In genomic region chr15:66862878-66863335, GRCh38 we compare ENCODE assay signal across 8 cellular contexts.
DNase-seq lines count a peak whose midpoint lies in the region; ATAC-seq and TF ChIP-seq lines count a peak whose summit lies in the region.

No MANE protein-coding gene starts in this region.

- no peaks in the 10 kb centered on the region for H4K20me1 ChIP-seq in OCI-LY3 (ENCODE audit: insufficient read depth, low read length)

- DNase-seq in DMS153 treated with DMSO at 0.1 percent for 48 hours (lab: John Stamatoyannopoulos, UW; ENCODE audit: unreplicated experiment) = peak; percentile 10
- DNase-seq in HFFc6 = peak; percentile 91
- peak; percentile 63 for DNase-seq in activated T-cell treated with anti-CD3 and anti-CD28 coated beads for 1 hour (ENCODE audit: low read depth)
- DNase-seq in erythroblast (lab: John Stamatoyannopoulos, UW) = peak; percentile 72 to 86
- DNase-seq in naive thymus-derived CD8-positive, alpha-beta T cell = peak; percentile 34 to 78 (median 57)
- peak; percentile 81 for DNase-seq in stimulated activated naive B cell treated with anti-CD40 and anti-IgM and Interleukin-4, amounts not matched to agents 10 μg/mL and 1 μg/mL and 100 μg/mL, for 72 hours

- peaks cover 43% of the 10 kb centered on the region for H3K4me1 ChIP-seq in OCI-LY3 (ENCODE audit: low read length)

- peak overlapping the region; percentile 72 for H3K27ac Mint-ChIP-seq in HFFc6
- no peak overlapping the region for H3K27ac Mint-ChIP-seq in naive thymus-derived CD8-positive, alpha-beta T cell
- peak overlapping the region; percentile 15 for H3K27ac Mint-ChIP-seq in stimulated activated naive B cell treated with anti-CD40 and anti-IgM and Interleukin-4, amounts not matched to agents 10 μg/mL and 1 μg/mL and 100 μg/mL, for 72 hours

- peak; percentile 82 to 87 for ATAC-seq in naive thymus-derived CD8-positive, alpha-beta T cell
- peak; percentile 71 to 79 for ATAC-seq in stimulated activated naive B cell treated with anti-CD40 and anti-IgM and Interleukin-4, amounts not matched to agents 10 μg/mL and 1 μg/mL and 100 μg/mL, for 72 hours (replicated peaks)
- no peak for ATAC-seq in HG03571 (IDR thresholded peaks at IDR 0.05; ENCODE audit: unreplicated experiment)

- peaks cover 28% of the 10 kb centered on the region for H3K36me3 Mint-ChIP-seq in HFFc6 (ENCODE audit: low read depth)
- H3K36me3 Mint-ChIP-seq in naive thymus-derived CD8-positive, alpha-beta T cell = no peaks in the 10 kb centered on the region
- peaks cover 0 to 4% of the 10 kb centered on the region in 2 donors for H3K36me3 Mint-ChIP-seq in stimulated activated naive B cell treated with anti-CD40 and anti-IgM and Interleukin-4, amounts not matched to agents 10 μg/mL and 1 μg/mL and 100 μg/mL, for 72 hours

- H3K4me2 ChIP-seq in OCI-LY3 (ENCODE audit: low read length) = peak overlapping the region; percentile 35

- H2AFZ ChIP-seq in OCI-LY3 (ENCODE audit: low read depth, low read length) = peak overlapping the region; percentile 5; the same call in 1 of the 2 replicates

- TF ChIP-seq CTCF in HFFc6 (IDR thresholded peaks at IDR 0.05) (peak; percentile 99), OCI-LY3 (IDR thresholded peaks at IDR 0.05; ENCODE audit: low read depth, low read length) (peak; percentile 98)

- POLR2A ChIA-PET in naive thymus-derived CD8-positive, alpha-beta T cell (lab: Charles Lee) = no interaction called here

- peak overlapping the region; percentile 41; the same call in 1 of the 2 replicates for H3K4me3 Mint-ChIP-seq in HFFc6
- H3K4me3 Mint-ChIP-seq in naive thymus-derived CD8-positive, alpha-beta T cell = no peak overlapping the region
- H3K4me3 Mint-ChIP-seq in stimulated activated naive B cell treated with anti-CD40 and anti-IgM and Interleukin-4, amounts not matched to agents 10 μg/mL and 1 μg/mL and 100 μg/mL, for 72 hours = no peak overlapping the region

- no peaks in the 10 kb centered on the region for H3K9me3 Mint-ChIP-seq in HFFc6
- no peaks in the 10 kb centered on the region for H3K9me3 Mint-ChIP-seq in naive thymus-derived CD8-positive, alpha-beta T cell
- H3K9me3 Mint-ChIP-seq in stimulated activated naive B cell treated with anti-CD40 and anti-IgM and Interleukin-4, amounts not matched to agents 10 μg/mL and 1 μg/mL and 100 μg/mL, for 72 hours = peaks cover 0 to 2% of the 10 kb centered on the region in 2 donors

- no peak overlapping the region for H3K27ac ChIP-seq in OCI-LY3 (ENCODE audit: low read length)

- TF ChIP-seq POLR2A in erythroblast (IDR thresholded peaks at IDR 0.05; ENCODE audit: low read length) = no peak

- H3K9me3 ChIP-seq in OCI-LY3 (ENCODE audit: insufficient read depth, low read length) = no peaks in the 10 kb centered on the region

- no peaks in the 10 kb centered on the region for H3K36me3 ChIP-seq in OCI-LY3 (replicated peaks; ENCODE audit: low read depth, low read length)

- no peak overlapping the region for H3K9ac ChIP-seq in OCI-LY3 (ENCODE audit: low read length)

- no peaks in the 10 kb centered on the region for H3K27me3 ChIP-seq in OCI-LY3 (ENCODE audit: low read depth, low read length)

- H3K4me1 Mint-ChIP-seq in HFFc6 (ENCODE audit: low read depth) = peaks cover 53% of the 10 kb centered on the region
- H3K4me1 Mint-ChIP-seq in naive thymus-derived CD8-positive, alpha-beta T cell = peaks cover 0 to 25% (median 1%) of the 10 kb centered on the region in 4 donors
- H3K4me1 Mint-ChIP-seq in stimulated activated naive B cell treated with anti-CD40 and anti-IgM and Interleukin-4, amounts not matched to agents 10 μg/mL and 1 μg/mL and 100 μg/mL, for 72 hours = peaks cover 26 to 46% of the 10 kb centered on the region in 2 donors

- H3K27me3 Mint-ChIP-seq in HFFc6 (ENCODE audit: insufficient read depth) = peaks cover 9% of the 10 kb centered on the region
- H3K27me3 Mint-ChIP-seq in naive thymus-derived CD8-positive, alpha-beta T cell = peaks cover 15 to 55% (median 35%) of the 10 kb centered on the region in 5 donors
- peaks cover 0 to 12% of the 10 kb centered on the region in 2 donors for H3K27me3 Mint-ChIP-seq in stimulated activated naive B cell treated with anti-CD40 and anti-IgM and Interleukin-4, amounts not matched to agents 10 μg/mL and 1 μg/mL and 100 μg/mL, for 72 hours

- H3K4me3 ChIP-seq in OCI-LY3 (ENCODE audit: low read length) = no peak overlapping the region

- H3K79me2 ChIP-seq in OCI-LY3 (ENCODE audit: low read length) = no peaks in the 10 kb centered on the region

Comparison
In these comparisons a context has a peak if more than half of its experiments do, and no peak if none do; other contexts are left out.
1. DNase-seq: peak in every context shown above with its lines; median percentile 91 in HFFc6; 81 in stimulated activated naive B cell treated with anti-CD40 and anti-IgM and Interleukin-4, amounts not matched to agents 10 μg/mL and 1 μg/mL and 100 μg/mL, for 72 hours; 79 in erythroblast; 63 in activated T-cell treated with anti-CD3 and anti-CD28 coated beads for 1 hour; 57 in naive thymus-derived CD8-positive, alpha-beta T cell; 10 in DMS153 treated with DMSO at 0.1 percent for 48 hours.
2. H3K27ac Mint-ChIP-seq: peak in HFFc6 (single experiment) and stimulated activated naive B cell treated with anti-CD40 and anti-IgM and Interleukin-4, amounts not matched to agents 10 μg/mL and 1 μg/mL and 100 μg/mL, for 72 hours (single experiment); none in naive thymus-derived CD8-positive, alpha-beta T cell (0 of 10).